17 cellular contexts compared by ENCODE assay signal in the genomic region with DNA sequence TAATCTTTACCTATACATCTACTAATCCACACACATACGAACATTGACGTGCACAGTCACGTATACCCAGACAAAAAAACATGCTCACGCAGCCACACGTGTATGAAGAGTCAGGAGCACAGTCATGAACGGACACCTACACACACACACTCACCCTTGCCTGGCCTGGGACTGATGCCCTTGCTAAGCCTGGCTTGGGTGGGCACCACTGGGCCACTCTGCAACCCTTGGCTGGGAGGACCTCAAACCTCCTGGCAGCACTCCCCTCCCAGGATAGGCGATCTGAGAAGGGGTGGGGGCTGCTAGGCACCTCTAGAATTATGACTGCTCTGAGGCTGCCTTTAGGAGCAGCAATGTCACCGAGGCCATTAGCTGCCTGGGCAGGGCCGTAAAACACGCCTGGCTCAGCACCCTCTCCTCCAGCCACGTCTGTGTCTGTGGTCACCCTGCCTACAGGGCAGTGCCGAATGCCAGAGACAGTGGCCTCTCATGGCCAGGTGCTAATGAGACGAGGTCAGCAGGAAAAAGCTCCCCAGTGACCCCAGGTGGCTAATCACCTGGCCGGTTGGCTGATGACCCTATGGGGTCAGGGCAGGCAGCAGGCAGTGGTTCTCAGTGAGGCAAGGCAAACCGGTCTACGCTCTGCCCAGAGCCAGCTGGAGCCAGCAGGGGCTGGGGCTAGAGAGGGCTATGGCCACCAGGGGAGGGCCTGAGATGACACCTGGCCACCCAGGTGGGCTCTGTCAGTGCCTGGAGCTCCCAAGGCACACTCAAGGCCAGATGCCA.
"Had no signal": no experiment of that assay in that cellular context is flagged by ENCODE, and none has a peak within 500 bp of the region (broad histone marks: within the 10 kb centered on the region; RNA-seq: fewer than 3 reads in every experiment).

No MANE protein-coding gene starts in this region.

- H3K9me3 ChIP-seq: adrenal gland, esophagus muscularis mucosa, neutrophil, sigmoid colon, thoracic aorta, upper lobe of right lung had no signal

- H3K36me3 ChIP-seq: adrenal gland, esophagus muscularis mucosa, neutrophil, sigmoid colon, thoracic aorta, upper lobe of right lung had no signal

- H3K9me3 Mint-ChIP-seq: activated CD4-positive, alpha-beta memory T cell treated with anti-CD3 and anti-CD28 coated beads, Interleukin-2, amount 10 ng/mL, durations not matched to agents 7 days and 5 days; activated naive CD4-positive, alpha-beta T cell treated with anti-CD3 and anti-CD28 coated beads, Interleukin-2, amount 50 U/mL, for 72 hours; activated T-cell treated with anti-CD3 and anti-CD28 coated beads, Interleukin-2, amount 50 U/mL, for 24 hours; immature natural killer cell; stimulated activated memory B cell treated with anti-CD40 and anti-IgM and Interleukin-4, amounts not matched to agents 10 μg/mL and 1 μg/mL and 100 μg/mL, for 72 hours had no signal

- H3K27ac ChIP-seq: adrenal gland, esophagus muscularis mucosa, neutrophil, parathyroid adenoma, sigmoid colon, thoracic aorta, upper lobe of right lung had no signal

- H3K36me3 Mint-ChIP-seq: activated naive CD4-positive, alpha-beta T cell treated with anti-CD3 and anti-CD28 coated beads, Interleukin-2, amount 50 U/mL, for 72 hours; immature natural killer cell; stimulated activated memory B cell treated with anti-CD40 and anti-IgM and Interleukin-4, amounts not matched to agents 10 μg/mL and 1 μg/mL and 100 μg/mL, for 72 hours had no signal

- DNase-seq: activated CD4-positive, alpha-beta memory T cell treated with anti-CD3 and anti-CD28 coated beads, Interleukin-2, amount 10 ng/mL, durations not matched to agents 7 days and 5 days; activated CD4-positive, CD25-positive, alpha-beta regulatory T cell; effector CD8-positive, alpha-beta T cell; immature natural killer cell; left ventricle myocardium superior; sigmoid colon; stimulated activated CD4-positive, alpha-beta T cell treated with anti-CD3 and anti-CD28 coated beads, Interleukin-4, amount 100 ng/mL, for 24 hours; T1000; upper lobe of right lung had no signal

- H3K4me1 Mint-ChIP-seq: activated CD4-positive, alpha-beta memory T cell treated with anti-CD3 and anti-CD28 coated beads, Interleukin-2, amount 10 ng/mL, durations not matched to agents 7 days and 5 days; immature natural killer cell; stimulated activated memory B cell treated with anti-CD40 and anti-IgM and Interleukin-4, amounts not matched to agents 10 μg/mL and 1 μg/mL and 100 μg/mL, for 72 hours had no signal

- H2AFZ ChIP-seq: parathyroid adenoma had no signal

- H3K27me3 ChIP-seq: upper lobe of right lung had no signal

- H3K4me1 ChIP-seq: adrenal gland, esophagus muscularis mucosa, parathyroid adenoma, sigmoid colon, upper lobe of right lung had no signal

- H3K4me3 Mint-ChIP-seq: activated CD4-positive, alpha-beta memory T cell treated with anti-CD3 and anti-CD28 coated beads, Interleukin-2, amount 10 ng/mL, durations not matched to agents 7 days and 5 days; activated T-cell treated with anti-CD3 and anti-CD28 coated beads, Interleukin-2, amount 50 U/mL, for 24 hours; immature natural killer cell; stimulated activated memory B cell treated with anti-CD40 and anti-IgM and Interleukin-4, amounts not matched to agents 10 μg/mL and 1 μg/mL and 100 μg/mL, for 72 hours had no signal

- ATAC-seq: activated naive CD4-positive, alpha-beta T cell treated with anti-CD3 and anti-CD28 coated beads, Interleukin-2, amount 50 U/mL, for 72 hours; left ventricle myocardium superior; stimulated activated memory B cell treated with anti-CD40 and anti-IgM and Interleukin-4, amounts not matched to agents 10 μg/mL and 1 μg/mL and 100 μg/mL, for 72 hours had no signal

- H3K4me3 ChIP-seq: adrenal gland, esophagus muscularis mucosa, sigmoid colon, thoracic aorta, upper lobe of right lung had no signal

- H3K27ac Mint-ChIP-seq: activated CD4-positive, alpha-beta memory T cell treated with anti-CD3 and anti-CD28 coated beads, Interleukin-2, amount 10 ng/mL, durations not matched to agents 7 days and 5 days; activated naive CD4-positive, alpha-beta T cell treated with anti-CD3 and anti-CD28 coated beads, Interleukin-2, amount 50 U/mL, for 72 hours; activated T-cell treated with anti-CD3 and anti-CD28 coated beads, Interleukin-2, amount 50 U/mL, for 24 hours; stimulated activated memory B cell treated with anti-CD40 and anti-IgM and Interleukin-4, amounts not matched to agents 10 μg/mL and 1 μg/mL and 100 μg/mL, for 72 hours had no signal

- H3K9ac ChIP-seq: parathyroid adenoma had no signal
